Comparison of ENCODE assay signal across 33 cellular contexts in the genomic region with DNA sequence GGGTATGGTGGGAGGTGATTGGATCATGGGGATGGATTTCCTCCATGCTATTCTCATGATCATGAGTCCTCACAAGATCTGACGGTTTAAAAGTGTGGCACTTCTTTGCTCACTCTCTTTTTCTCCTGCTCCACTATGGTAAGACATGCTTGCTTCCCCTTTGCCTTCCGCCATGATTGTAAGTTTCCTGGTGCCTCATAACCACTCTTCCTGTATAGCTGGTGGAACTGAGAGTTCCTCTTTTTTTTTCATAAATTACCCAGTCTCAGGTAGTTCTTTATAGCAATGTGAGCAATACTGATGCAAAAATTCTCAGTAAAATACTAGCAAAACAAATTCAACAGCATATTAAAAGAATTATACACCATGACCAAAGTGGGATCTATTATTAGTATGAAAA.
"Had no signal": no experiment of that assay in that cellular context is flagged by ENCODE, and none has a peak within 500 bp of the region (broad histone marks: within the 10 kb centered on the region; RNA-seq: fewer than 3 reads in every experiment).

No MANE protein-coding gene starts in this region.

- H3K9me3 Mint-ChIP-seq: activated CD4-positive, alpha-beta T cell treated with anti-CD3 and anti-CD28 coated beads, Interleukin-2, amount 10 ng/mL, durations not matched to agents 24 days and 14 days; activated CD8-positive, alpha-beta T cell treated with anti-CD3 and anti-CD28 coated beads for 36 hours; activated naive CD8-positive, alpha-beta T cell treated with anti-CD3 and anti-CD28 coated beads for 36 hours; activated T-helper 17 cell treated with anti-CD3 and anti-CD28 coated beads, Interleukin-2, amount 50 U/mL, for 72 hours had no signal

- H3K4me1 Mint-ChIP-seq: activated CD4-positive, alpha-beta T cell treated with anti-CD3 and anti-CD28 coated beads, Interleukin-2, amount 10 ng/mL, durations not matched to agents 24 days and 14 days; activated naive CD8-positive, alpha-beta T cell treated with anti-CD3 and anti-CD28 coated beads for 36 hours; activated T-helper 17 cell treated with anti-CD3 and anti-CD28 coated beads, Interleukin-2, amount 50 U/mL, for 72 hours had no signal

- H3K27ac Mint-ChIP-seq: activated CD4-positive, alpha-beta T cell treated with anti-CD3 and anti-CD28 coated beads, Interleukin-2, amount 10 ng/mL, durations not matched to agents 24 days and 14 days; activated CD8-positive, alpha-beta T cell treated with anti-CD3 and anti-CD28 coated beads for 36 hours; activated naive CD8-positive, alpha-beta T cell treated with anti-CD3 and anti-CD28 coated beads for 36 hours; activated T-cell treated with anti-CD3 and anti-CD28 coated beads, Interleukin-2, amount 50 U/mL, for 72 hours; activated T-helper 17 cell treated with anti-CD3 and anti-CD28 coated beads, Interleukin-2, amount 50 U/mL, for 72 hours had no signal

- H3K27ac ChIP-seq: brain microvascular endothelial cell, SJSA1 had no signal

- H3K9me3 ChIP-seq: MG63, SJSA1, SK-N-SH had no signal

- ATAC-seq: activated CD8-positive, alpha-beta T cell treated with anti-CD3 and anti-CD28 coated beads for 36 hours; activated T-cell treated with anti-CD3 and anti-CD28 coated beads, Interleukin-2, amount 50 U/mL, for 72 hours; activated T-helper 17 cell treated with anti-CD3 and anti-CD28 coated beads, Interleukin-2, amount 50 U/mL, for 72 hours; Panc1 had no signal

- DNase-seq: activated CD4-positive, alpha-beta T cell treated with anti-CD3 and anti-CD28 coated beads, Interleukin-2, amount 10 ng/mL, durations not matched to agents 24 days and 14 days; activated CD4-positive, alpha-beta T cell treated with anti-CD3 and anti-CD28 coated beads, Interleukin-2, amount 50 U/mL, for 4 hours; activated CD8-positive, alpha-beta T cell treated with anti-CD3 and anti-CD28 coated beads for 36 hours; activated effector memory CD4-positive, alpha-beta T cell treated with anti-CD3 and anti-CD28 coated beads, Interleukin-2, amount 50 U/mL, for 16 hours; activated naive CD4-positive, alpha-beta T cell; activated naive CD4-positive, alpha-beta T cell treated with anti-CD3 and anti-CD28 coated beads, Interleukin-2, amount 50 U/mL, for 16 hours; activated naive CD8-positive, alpha-beta T cell treated with anti-CD3 and anti-CD28 coated beads for 36 hours; activated T-cell treated with anti-CD3 and anti-CD28 coated beads, Interleukin-2, amount 50 U/mL, for 1 hour; activated T-cell treated with anti-CD3 and anti-CD28 coated beads, Interleukin-2, amount 50 U/mL, for 72 hours; amniotic stem cell; aorta; brain microvascular endothelial cell; central memory CD4-positive, alpha-beta T cell; Karpas-422; MG63; NCI-H1105 treated with DMSO at 0.1 percent for 48 hours; NCI-H1436; NCI-H1694; NCI-H1930; NCI-H2081 treated with DMSO at 0.1 percent for 48 hours; NCI-H345; NCI-H526; NCI-H748 treated with DMSO at 0.1 percent for 48 hours; NK-92 treated with Interleukin-12 subunit alpha and Interleukin-12 subunit beta, amount 100 ng/mL, for 24 hours; SHP77 treated with DMSO at 0.1 percent for 48 hours; SK-N-SH; SW 1271; T-helper 1 cell; T-helper 2 cell; T-helper 9 cell had no signal

- H3K27me3 ChIP-seq: brain microvascular endothelial cell, MG63, SJSA1 had no signal

- H3K36me3 ChIP-seq: brain microvascular endothelial cell, MG63, SJSA1 had no signal

- H3K4me3 ChIP-seq: MG63, SJSA1 had no signal

- H3K4me1 ChIP-seq: SJSA1 had no signal

- H3K4me3 Mint-ChIP-seq: activated CD4-positive, alpha-beta T cell treated with anti-CD3 and anti-CD28 coated beads, Interleukin-2, amount 10 ng/mL, durations not matched to agents 24 days and 14 days; activated CD8-positive, alpha-beta T cell treated with anti-CD3 and anti-CD28 coated beads for 36 hours; activated naive CD8-positive, alpha-beta T cell treated with anti-CD3 and anti-CD28 coated beads for 36 hours; activated T-cell treated with anti-CD3 and anti-CD28 coated beads, Interleukin-2, amount 50 U/mL, for 72 hours; activated T-helper 17 cell treated with anti-CD3 and anti-CD28 coated beads, Interleukin-2, amount 50 U/mL, for 72 hours had no signal

- H3K27me3 Mint-ChIP-seq: activated CD4-positive, alpha-beta T cell treated with anti-CD3 and anti-CD28 coated beads, Interleukin-2, amount 10 ng/mL, durations not matched to agents 24 days and 14 days; activated CD8-positive, alpha-beta T cell treated with anti-CD3 and anti-CD28 coated beads for 36 hours; activated naive CD8-positive, alpha-beta T cell treated with anti-CD3 and anti-CD28 coated beads for 36 hours; activated T-helper 17 cell treated with anti-CD3 and anti-CD28 coated beads, Interleukin-2, amount 50 U/mL, for 72 hours had no signal

- H3K36me3 Mint-ChIP-seq: activated naive CD8-positive, alpha-beta T cell treated with anti-CD3 and anti-CD28 coated beads for 36 hours had no signal
